ENCODE assay signal across 9 cellular contexts in genomic region chr17:80737106-80738019, GRCh38.
A peak's percentile ranks its signal among the peaks of the same experiment; 100 is the strongest.
DNase-seq lines count a peak whose midpoint lies in the region; ATAC-seq and TF ChIP-seq lines count a peak whose summit lies in the region.
"Had no signal": no experiment of that assay in that cellular context is flagged by ENCODE, and none has a peak within 500 bp of the region (broad histone marks: within the 10 kb centered on the region; RNA-seq: fewer than 3 reads in every experiment).

No MANE protein-coding gene starts in this region.

- no peak overlapping the region for H3K4me3 Mint-ChIP-seq in activated T-cell treated with anti-CD3 and anti-CD28 coated beads, Interleukin-2, amount 50 U/mL, for 72 hours
- no peak overlapping the region for H3K4me3 Mint-ChIP-seq in HFFc6

- H3K27ac Mint-ChIP-seq in activated T-cell treated with anti-CD3 and anti-CD28 coated beads, Interleukin-2, amount 50 U/mL, for 72 hours: no peak overlapping the region
- no peak overlapping the region for H3K27ac Mint-ChIP-seq in HFFc6

- TF ChIP-seq CTCF in HFFc6 (IDR thresholded peaks at IDR 0.05): no peak

- H3K9me3 Mint-ChIP-seq in activated T-cell treated with anti-CD3 and anti-CD28 coated beads, Interleukin-2, amount 50 U/mL, for 72 hours: no peaks in the 10 kb centered on the region
- H3K9me3 Mint-ChIP-seq in HFFc6: no peaks in the 10 kb centered on the region

- H3K27me3 Mint-ChIP-seq in activated T-cell treated with anti-CD3 and anti-CD28 coated beads, Interleukin-2, amount 50 U/mL, for 72 hours (ENCODE audit: low read depth): no peaks in the 10 kb centered on the region
- no peaks in the 10 kb centered on the region for H3K27me3 Mint-ChIP-seq in HFFc6 (ENCODE audit: insufficient read depth)

- peak; percentile 82 to 90 for DNase-seq in AML-193 (lab: John Stamatoyannopoulos, UW)
- peak; percentile 96 for DNase-seq in RPMI8226
- DNase-seq in NCI-H1105 (lab: John Stamatoyannopoulos, UW): no peak
- DNase-seq in activated T-cell treated with anti-CD3 and anti-CD28 coated beads, Interleukin-2, amount 50 U/mL, for 72 hours: no peak
- DNase-seq in T-helper 1 cell: no peak
- no peak for DNase-seq in HFFc6
- DNase-seq: NCI-H774 had no signal

- peaks cover 57% of the 10 kb centered on the region for H3K4me1 Mint-ChIP-seq in activated T-cell treated with anti-CD3 and anti-CD28 coated beads, Interleukin-2, amount 50 U/mL, for 72 hours (ENCODE audit: low read depth)
- H3K4me1 Mint-ChIP-seq in HFFc6 (ENCODE audit: low read depth): peaks cover 16% of the 10 kb centered on the region

- ATAC-seq in GM18907 (IDR thresholded peaks at IDR 0.05; ENCODE audit: unreplicated experiment): peak; percentile 76
- peak; percentile 66 for ATAC-seq in HG02973 (IDR thresholded peaks at IDR 0.05; ENCODE audit: unreplicated experiment)
- no peak for ATAC-seq in activated T-cell treated with anti-CD3 and anti-CD28 coated beads, Interleukin-2, amount 50 U/mL, for 72 hours (replicated peaks in 1 of 2)

- H3K36me3 Mint-ChIP-seq in activated T-cell treated with anti-CD3 and anti-CD28 coated beads, Interleukin-2, amount 50 U/mL, for 72 hours (ENCODE audit: insufficient read depth in 2 of 2): peaks cover 6 to 34% of the 10 kb centered on the region in 2 donors
- H3K36me3 Mint-ChIP-seq in HFFc6 (ENCODE audit: low read depth): peaks cover 48% of the 10 kb centered on the region

Comparison
In these comparisons a context has a peak if more than half of its experiments do, and no peak if none do; other contexts are left out.
1. DNase-seq: peak in AML-193 (2 of 2) and RPMI8226 (single experiment); none in NCI-H1105 (single experiment), activated T-cell treated with anti-CD3 and anti-CD28 coated beads, Interleukin-2, amount 50 U/mL, for 72 hours (0 of 2), T-helper 1 cell (0 of 5) and HFFc6 (single experiment).
2. ATAC-seq: peak in GM18907 (single experiment) and HG02973 (single experiment); none in activated T-cell treated with anti-CD3 and anti-CD28 coated beads, Interleukin-2, amount 50 U/mL, for 72 hours (0 of 2).